ENCODE assay signal across 8 cellular contexts in genomic region chr15:40098489-40099261, GRCh38. TPM values are rescaled to one million over a fixed set of nuclear protein-coding genes. Genes with fewer than 3 reads are reported as not detected.
A peak's percentile ranks its signal among the peaks of the same experiment; 100 is the strongest.
DNase-seq lines count a peak whose midpoint lies in the region; ATAC-seq and TF ChIP-seq lines count a peak whose summit lies in the region.

No MANE protein-coding gene starts in this region.

- no peak for TF ChIP-seq CTCF in GM10248 (IDR thresholded peaks at IDR 0.05; ENCODE audit: control extremely low read depth, extremely low read depth, low read depth, missing control alignments)
- TF ChIP-seq CTCF in HEK293 (tag by site-specific recombination; IDR thresholded peaks at IDR 0.05) = no peak
- peak in 2 of 4 experiments; percentile 4 to 5 for TF ChIP-seq CTCF in prostate gland (IDR thresholded peaks at IDR 0.05)

- peak overlapping the region; percentile 98 for H3K27ac Mint-ChIP-seq in activated naive CD4-positive, alpha-beta T cell treated with anti-CD3 and anti-CD28 coated beads, Interleukin-2, amount 50 U/mL, for 24 hours

- H3K4me3 ChIP-seq in HEK293 (ENCODE audit: low read depth, low read length) (no peak overlapping the region), prostate gland (no peak overlapping the region), aorta (ENCODE audit: low read length in 2 of 2) (no peak overlapping the region)

- TF ChIP-seq POLR2A in prostate gland (IDR thresholded peaks at IDR 0.05) = no peak

- POLR2A ChIA-PET in GM10248 (lab: Yijun Ruan, JAX) = interaction anchor here (0.6 to 3.5 kb wide), 3 partner anchors 9 to 491 kb away, joined by 6 to 25 read pairs (median 6); partner anchors contain the start of gene BMF
- POLR2A ChIA-PET in HEK293 (lab: Yijun Ruan, JAX) = interaction anchor here (0.6 to 4.6 kb wide), 10 partner anchors 9 to 67 kb away, joined by 3 to 30 read pairs (median 5); partner anchors contain the start of genes BMF and BUB1B

- intact Hi-C loops in Right ventricle myocardium inferior (cut with DNase I) (no loop called here), prostate gland (cut with DNase I) (no loop called here), aorta (cut with DNase I) (no loop called here)

- H3K9me3 Mint-ChIP-seq in activated naive CD4-positive, alpha-beta T cell treated with anti-CD3 and anti-CD28 coated beads, Interleukin-2, amount 50 U/mL, for 24 hours = no peaks in the 10 kb centered on the region

- H3K36me3 ChIP-seq in HEK293 (ENCODE audit: control insufficient read depth in 2 of 2, insufficient read depth in 1 of 2, low read length in 2 of 2) (peaks cover 0 to 11% of the 10 kb centered on the region in 2 experiments; a peak in 1 of 3 replicates), prostate gland (no peaks in the 10 kb centered on the region), aorta (ENCODE audit: control insufficient read depth in 1 of 2, insufficient read depth in 2 of 2, low read length in 1 of 2) (no peaks in the 10 kb centered on the region)

- CTCF ChIA-PET in GM10248 (lab: Yijun Ruan, JAX) = interaction anchor here (0.6 to 28.6 kb wide), 12 partner anchors 4 to 242 kb away, joined by 3 to 511 read pairs (median 4); partner anchors contain the start of genes BMF, CCDC9B and SRP14
- CTCF ChIA-PET in HEK293 (lab: Yijun Ruan, JAX) = interaction anchor here (0.5 to 2.3 kb wide), 9 partner anchors 11 to 176 kb away, joined by 3 to 10 read pairs (median 4); no protein-coding TSS in a partner anchor

- H3K27ac ChIP-seq in HEK293 (ENCODE audit: extremely low read depth, low read depth, low read length) = peak overlapping the region; percentile 98
- H3K27ac ChIP-seq in prostate gland = peak overlapping the region; percentile 61 to 80
- peak overlapping the region; percentile 89 to 92 for H3K27ac ChIP-seq in aorta (ENCODE audit: low read depth in 1 of 2, low read length in 2 of 2)

- peak overlapping the region; percentile 87 for H3K4me3 Mint-ChIP-seq in activated naive CD4-positive, alpha-beta T cell treated with anti-CD3 and anti-CD28 coated beads, Interleukin-2, amount 50 U/mL, for 24 hours

- H3K9me3 ChIP-seq in HEK293 (ENCODE audit: control insufficient read depth, insufficient read depth, low read depth, low read length) = no peaks in the 10 kb centered on the region
- no peaks in the 10 kb centered on the region for H3K9me3 ChIP-seq in prostate gland
- no peaks in the 10 kb centered on the region for H3K9me3 ChIP-seq in aorta (ENCODE audit: control insufficient read depth, low read length)

- H3K4me1 Mint-ChIP-seq in activated naive CD4-positive, alpha-beta T cell treated with anti-CD3 and anti-CD28 coated beads, Interleukin-2, amount 50 U/mL, for 24 hours = peaks cover 60% of the 10 kb centered on the region

- no peaks in the 10 kb centered on the region for H3K27me3 Mint-ChIP-seq in activated naive CD4-positive, alpha-beta T cell treated with anti-CD3 and anti-CD28 coated beads, Interleukin-2, amount 50 U/mL, for 24 hours

- 6% methylated on average over 12 of the region's 12 CpGs for WGBS in prostate gland
- WGBS in aorta, 2 donors = 4% methylated on average over 12 of the region's 12 CpGs

- DNase-seq in GM10248 (ENCODE audit: extremely low spot score) (peak; percentile 88), M059J (ENCODE audit: low read depth) (peak; percentile 94), SHP77 treated with DMSO at 0.1 percent for 48 hours (lab: John Stamatoyannopoulos, UW) (peak; percentile 94), Right ventricle myocardium inferior (ENCODE audit: missing footprints) (peak; percentile 70), prostate gland (ENCODE audit: low spot score) (peak; percentile 89), aorta (peak; percentile 84 to 88)

- H3K36me3 Mint-ChIP-seq in activated naive CD4-positive, alpha-beta T cell treated with anti-CD3 and anti-CD28 coated beads, Interleukin-2, amount 50 U/mL, for 24 hours = peaks cover 2% of the 10 kb centered on the region

- no peaks in the 10 kb centered on the region for H3K27me3 ChIP-seq in prostate gland (replicated peaks; ENCODE audit: insufficient read depth)
- H3K27me3 ChIP-seq in aorta (ENCODE audit: control insufficient read depth in 1 of 2, insufficient read depth in 2 of 2, low read length in 1 of 2) = no peaks in the 10 kb centered on the region

- H3K4me1 ChIP-seq in HEK293 (ENCODE audit: control insufficient read depth, insufficient read depth, low read length) = peaks cover 68% of the 10 kb centered on the region
- H3K4me1 ChIP-seq in prostate gland (replicated peaks) = peaks cover 54% of the 10 kb centered on the region
- H3K4me1 ChIP-seq in aorta (ENCODE audit: control insufficient read depth in 1 of 2, insufficient read depth in 2 of 2, low read length in 2 of 2) = peaks cover 3 to 4% of the 10 kb centered on the region in 2 donors

- ATAC-seq in Right ventricle myocardium inferior (peak; percentile 75), aorta (ENCODE audit: low FRiP score) (peak; percentile 87)

TF ChIP-seq in HEK293, 187 proteins besides CTCF, POLR2A, EP300 and RAD21 (continues in another document):
- TF ChIP-seq KLF9 (tag by site-specific recombination; IDR thresholded peaks at IDR 0.05; ENCODE audit: low read depth) (no peak), ZNF19 (tag by site-specific recombination; IDR thresholded peaks at IDR 0.05; ENCODE audit: low read depth) (no peak), ZNF596 (tag by site-specific recombination; IDR thresholded peaks at IDR 0.05) (peak; percentile 63; the same call in 1 of the 2 replicates), ZNF776 (tag by site-specific recombination; IDR thresholded peaks at IDR 0.05; ENCODE audit: borderline replicate concordance) (no peak), ZSCAN23 (tag by site-specific recombination; IDR thresholded peaks at IDR 0.05) (peak; percentile 72; the same call in 1 of the 2 replicates), ZNF18 (tag by site-specific recombination; IDR thresholded peaks at IDR 0.05) (no peak), ZNF473 (tag by site-specific recombination; IDR thresholded peaks at IDR 0.05) (no peak), ZNF292 (tag by site-specific recombination; IDR thresholded peaks at IDR 0.05; ENCODE audit: borderline replicate concordance, low read depth) (no peak), ZBTB6 (tag by site-specific recombination; IDR thresholded peaks at IDR 0.05) (no peak), PRDM10 (tag by site-specific recombination; IDR thresholded peaks at IDR 0.05) (peak; percentile 74; the same call in 1 of the 2 replicates)

RNA-seq across cellular contexts. Expression of gene BMF, which starts 10.0 kb away (rescaled TPM):
- total RNA-seq in M059J (2014; rRNA removed; shearing (Covaris generic)) = 5.4 and 12.1 TPM in 2 replicates
- total RNA-seq in Right ventricle myocardium inferior = 3.2 TPM
- total RNA-seq in prostate gland = 10 to 100 TPM in 1 of 2 donors, 1 to 10 TPM in 1; 8.8 to 19.0 TPM
- 10 to 100 TPM in 1 of 2 donors, 1 to 10 TPM in 1; 6.0 to 17.3 TPM for total RNA-seq in aorta
- polyA plus RNA-seq in aorta = 1 to 10 TPM; 4.3 to 5.6 TPM

RNA-seq across cellular contexts. Expression of gene SRP14, which starts 59.7 kb away (rescaled TPM):
- total RNA-seq in M059J (2014; rRNA removed; shearing (Covaris generic)) = 236 and 307 TPM in 2 replicates
- 232 TPM for total RNA-seq in Right ventricle myocardium inferior
- 100 to 1,000 TPM; 366 to 428 TPM for total RNA-seq in prostate gland
- total RNA-seq in aorta = 100 to 1,000 TPM; 154 to 161 TPM
- 100 to 1,000 TPM; 367 to 437 TPM for polyA plus RNA-seq in aorta
